Comparison of ENCODE assay signal across 1 cellular context in genomic region chr12:64625243-64626077, GRCh38.
TF ChIP-seq lines count a peak whose summit lies in the region.

No MANE protein-coding gene starts in this region.

TF ChIP-seq in GM12878, 131 proteins besides CTCF, POLR2A, EP300 and RAD21 (continued from another document and continues in another):
- no peak for TF ChIP-seq MYC (IDR thresholded peaks at IDR 0.05; ENCODE audit: insufficient read depth, insufficient read length, insufficient replicate concordance, low read length, severe bottlenecking)
- no peak for TF ChIP-seq NR2C1 (IDR thresholded peaks at IDR 0.05)
- TF ChIP-seq NBN (IDR thresholded peaks at IDR 0.05), result peak; percentile 84; the same call in 1 of the 2 replicates
- no peak for TF ChIP-seq BCLAF1 (IDR thresholded peaks at IDR 0.05)
- no peak for TF ChIP-seq CEBPZ (IDR thresholded peaks at IDR 0.05; ENCODE audit: low read depth, low read length)
- peak; percentile 56 for TF ChIP-seq ATF2 (IDR thresholded peaks at IDR 0.05; ENCODE audit: low read length)
- TF ChIP-seq MYB (IDR thresholded peaks at IDR 0.05; ENCODE audit: borderline replicate concordance, low read depth, low read length), result no peak
- no peak for TF ChIP-seq BACH1 (IDR thresholded peaks at IDR 0.05; ENCODE audit: borderline replicate concordance)
- TF ChIP-seq CBX3 (IDR thresholded peaks at IDR 0.05; ENCODE audit: borderline replicate concordance, low read depth), result no peak
- no peak for TF ChIP-seq TBL1XR1 (IDR thresholded peaks at IDR 0.05; ENCODE audit: low read depth, low read length)
- TF ChIP-seq SMC3 (IDR thresholded peaks at IDR 0.05; ENCODE audit: borderline replicate concordance, low read length), result peak; percentile 18; the same call in 1 of the 2 replicates
- no peak for TF ChIP-seq SUZ12 (IDR thresholded peaks at IDR 0.05; ENCODE audit: unreplicated experiment)
- TF ChIP-seq HDAC6 (IDR thresholded peaks at IDR 0.05; ENCODE audit: unreplicated experiment), result no peak
- TF ChIP-seq ELK1 (IDR thresholded peaks at IDR 0.05; ENCODE audit: low read depth, low read length), result no peak
- TF ChIP-seq TCF3 (IDR thresholded peaks at IDR 0.05; ENCODE audit: borderline replicate concordance, insufficient read depth, low read depth, low read length), result no peak
- no peak for TF ChIP-seq RELA (IDR thresholded peaks at IDR 0.05; ENCODE audit: borderline replicate concordance, partially characterized antibody)
- TF ChIP-seq HDGF (IDR thresholded peaks at IDR 0.05), result no peak
- TF ChIP-seq SIN3A (IDR thresholded peaks at IDR 0.05; ENCODE audit: low read depth, low read length), result no peak
- no peak for TF ChIP-seq ATF3 (IDR thresholded peaks at IDR 0.05; ENCODE audit: borderline replicate concordance, extremely low read depth, low read depth, low read length)
- TF ChIP-seq CUX1 (IDR thresholded peaks at IDR 0.05; ENCODE audit: insufficient replicate concordance, low read depth, low read length), result no peak
- no peak for TF ChIP-seq GABPA (IDR thresholded peaks at IDR 0.05; ENCODE audit: low read depth)
- peak; percentile 98 for TF ChIP-seq IKZF2 (IDR thresholded peaks at IDR 0.05)
- no peak for TF ChIP-seq STAT3 (IDR thresholded peaks at IDR 0.05; ENCODE audit: low read depth, low read length)
- no peak for TF ChIP-seq REST (IDR thresholded peaks at IDR 0.05; ENCODE audit: low read depth, low read length)
- no peak for TF ChIP-seq ZBTB4 (CRISPR knock-in tag; IDR thresholded peaks at IDR 0.05)
- no peak; the same call in 1 of the 2 replicates for TF ChIP-seq USF2 (IDR thresholded peaks at IDR 0.05; ENCODE audit: borderline replicate concordance, low read depth, low read length)
- TF ChIP-seq IRF5 (IDR thresholded peaks at IDR 0.05; ENCODE audit: borderline replicate concordance), result no peak
- TF ChIP-seq SMAD1 (IDR thresholded peaks at IDR 0.05; ENCODE audit: low read depth, partially characterized antibody), result no peak
